ENCODE assay signal across 8 cellular contexts in genomic region chr17:58007781-58008706, GRCh38. TPM values are rescaled to one million over a fixed set of nuclear protein-coding genes. Genes with fewer than 3 reads are reported as not detected.
DNase-seq lines count a peak whose midpoint lies in the region; ATAC-seq, FAIRE-seq and TF ChIP-seq lines count a peak whose summit lies in the region.

No MANE protein-coding gene starts in this region.

- no peak; the same call in 1 of the 2 replicates for TF ChIP-seq POLR2A in A549 (IDR thresholded peaks at IDR 0.05; ENCODE audit: low read length)

- peaks cover 20% of the 10 kb centered on the region for H3K4me1 Mint-ChIP-seq in activated T-helper 17 cell treated with anti-CD3 and anti-CD28 coated beads, Interleukin-2, amount 50 U/mL, for 72 hours

- H3K4me2 ChIP-seq in A549 = peak overlapping the region; percentile 74

- CTCF ChIA-PET in A549 (lab: Yijun Ruan, JAX) = interaction anchor here (0.7 to 26.3 kb wide), 10 partner anchors 8 to 136 kb away, joined by 3 to 1377 read pairs (median 8); partner anchors contain the start of gene MRPS23

- H3K9me3 ChIP-seq in A549 (no peaks in the 10 kb centered on the region), iPS-15b (ENCODE audit: control insufficient read depth, insufficient read depth, low read length) (no peaks in the 10 kb centered on the region), subcutaneous abdominal adipose tissue (ENCODE audit: control insufficient read depth in 5 of 5, low read length in 5 of 5) (no peaks in the 10 kb centered on the region)

- H3K36me3 ChIP-seq in iPS-15b (ENCODE audit: control insufficient read depth, insufficient read depth, low read length) (peaks cover 23% of the 10 kb centered on the region), subcutaneous abdominal adipose tissue (ENCODE audit: control insufficient read depth in 5 of 5, insufficient read depth in 5 of 5, low read length in 5 of 5) (peaks cover 19 to 28% (median 24%) of the 10 kb centered on the region in 5 donors)

- H3K27me3 ChIP-seq in iPS-15b (ENCODE audit: control insufficient read depth, insufficient read depth, low read length) = no peaks in the 10 kb centered on the region
- no peaks in the 10 kb centered on the region for H3K27me3 ChIP-seq in subcutaneous abdominal adipose tissue (ENCODE audit: control insufficient read depth in 5 of 5, insufficient read depth in 4 of 5, low read length in 5 of 5)

- POLR2A ChIA-PET in A549 (lab: Yijun Ruan, JAX) = interaction anchor here (0.6 to 3.9 kb wide), 20 partner anchors 10 to 921 kb away, joined by 3 to 86 read pairs (median 6); partner anchors contain the start of genes DYNLL2, MRPS23 and VEZF1

- TF ChIP-seq CTCF in A549 (IDR thresholded peaks at IDR 0.05) = no peak

- DNase-seq in A549 (ENCODE audit: low read depth in 1 of 2, low spot score in 1 of 2) (no peak), cortex of kidney (lab: John Stamatoyannopoulos, UW) (no peak), KG1 (lab: John Stamatoyannopoulos, UW) (no peak)

- H3K9me3 Mint-ChIP-seq in activated T-helper 17 cell treated with anti-CD3 and anti-CD28 coated beads, Interleukin-2, amount 50 U/mL, for 72 hours = no peaks in the 10 kb centered on the region

- H3K27ac ChIP-seq in A549 = peak overlapping the region; percentile 95 to 97
- H3K27ac ChIP-seq in subcutaneous abdominal adipose tissue (ENCODE audit: low read depth, low read length) = peak overlapping the region; percentile 99

- H3K4me3 Mint-ChIP-seq in activated T-helper 17 cell treated with anti-CD3 and anti-CD28 coated beads, Interleukin-2, amount 50 U/mL, for 72 hours = peak overlapping the region; percentile 100

- ATAC-seq in A549 = peak; percentile 57 to 63
- peak; percentile 34 for ATAC-seq in GM18909 (IDR thresholded peaks at IDR 0.05; ENCODE audit: poor library complexity, unreplicated experiment)
- ATAC-seq in HG03139 (IDR thresholded peaks at IDR 0.05; ENCODE audit: unreplicated experiment) = peak; percentile 7
- peak; percentile 33 for ATAC-seq in activated T-helper 17 cell treated with anti-CD3 and anti-CD28 coated beads, Interleukin-2, amount 50 U/mL, for 72 hours (replicated peaks)

- peaks cover 30% of the 10 kb centered on the region for H3K4me1 ChIP-seq in A549
- H3K4me1 ChIP-seq in iPS-15b (ENCODE audit: control insufficient read depth, insufficient read depth, low read length) = peaks cover 13% of the 10 kb centered on the region
- H3K4me1 ChIP-seq in subcutaneous abdominal adipose tissue (ENCODE audit: control insufficient read depth in 5 of 5, insufficient read depth in 5 of 5, low read length in 5 of 5) = peaks cover 4 to 36% (median 33%) of the 10 kb centered on the region in 5 donors

- TF ChIP-seq RAD21 in A549 (conservative IDR thresholded peaks at IDR 0.05 in 1 of 2, IDR thresholded peaks at IDR 0.05 in 1 of 2) = peak; percentile 8 to 39; a peak in 2 of 5 replicates

- H3K4me3 ChIP-seq in A549 = peak overlapping the region; percentile 71
- H3K4me3 ChIP-seq in iPS-15b (ENCODE audit: low read depth, low read length) = peak overlapping the region; percentile 98
- peak overlapping the region; percentile 80 to 100 (median 99) for H3K4me3 ChIP-seq in subcutaneous abdominal adipose tissue (ENCODE audit: low read depth in 1 of 5, low read length in 5 of 5)

- no peak for TF ChIP-seq EP300 in A549 (IDR thresholded peaks at IDR 0.05)

- no peaks in the 10 kb centered on the region for H3K27me3 Mint-ChIP-seq in activated T-helper 17 cell treated with anti-CD3 and anti-CD28 coated beads, Interleukin-2, amount 50 U/mL, for 72 hours

- H3K36me3 Mint-ChIP-seq in activated T-helper 17 cell treated with anti-CD3 and anti-CD28 coated beads, Interleukin-2, amount 50 U/mL, for 72 hours (ENCODE audit: low read depth) = peaks cover 52% of the 10 kb centered on the region

- FAIRE-seq in A549 (lab: Jason Lieb, UNC) = no peak

- 30% methylated on average over 47 of the region's 47 CpGs for WGBS in A549 (ENCODE audit: missing lambda C conversion rate)

- peak overlapping the region; percentile 68 for H3K9ac ChIP-seq in iPS-15b (ENCODE audit: low read depth, low read length)
- peak overlapping the region; percentile 33 to 100 (median 91) for H3K9ac ChIP-seq in subcutaneous abdominal adipose tissue (ENCODE audit: low read length in 5 of 5)

- H3K27ac Mint-ChIP-seq in activated T-helper 17 cell treated with anti-CD3 and anti-CD28 coated beads, Interleukin-2, amount 50 U/mL, for 72 hours = peak overlapping the region; percentile 100

TF ChIP-seq in A549, 52 proteins besides CTCF, POLR2A, EP300 and RAD21 (continues in another document):
- TF ChIP-seq MYC (IDR thresholded peaks at IDR 0.05; ENCODE audit: borderline replicate concordance, low read length) (peak; percentile 61; the same call in 1 of the 2 replicates), HDAC2 (IDR thresholded peaks at IDR 0.05) (no peak), EHF (CRISPR knock-in tag; IDR thresholded peaks at IDR 0.05) (no peak), MAX (IDR thresholded peaks at IDR 0.05) (peak; percentile 10; the same call in 1 of the 2 replicates), PBX3 (IDR thresholded peaks at IDR 0.05) (0 out of 2 replicates have a peak, but pooled peaks have one; percentile 41), ZNF302 (CRISPR knock-in tag; IDR thresholded peaks at IDR 0.05) (no peak), E2F6 (IDR thresholded peaks at IDR 0.05; ENCODE audit: borderline replicate concordance, low read depth) (no peak), NFE2L2 (conservative IDR thresholded peaks at IDR 0.05; ENCODE audit: low read length) (no peak), FOSB (CRISPR knock-in tag; IDR thresholded peaks at IDR 0.05) (no peak), BHLHE40 (IDR thresholded peaks at IDR 0.05; ENCODE audit: low read depth, low read length) (no peak), HES2 (IDR thresholded peaks at IDR 0.05) (no peak), RCOR1 (IDR thresholded peaks at IDR 0.05; ENCODE audit: low read depth, low read length) (no peak), CBX2 (IDR thresholded peaks at IDR 0.05; ENCODE audit: borderline replicate concordance, low read depth) (no peak), FOSL2 (IDR thresholded peaks at IDR 0.05) (no peak), FOSL2 (CRISPR knock-in tag; IDR thresholded peaks at IDR 0.05) (no peak), CEBPB (IDR thresholded peaks at IDR 0.05) (no peak)

RNA-seq across cellular contexts. Expression of gene SRSF1, which starts 1.0 kb away (rescaled TPM):
- polyA plus RNA-seq in A549 (2011; rRNA removed) (332 and 490 TPM in 2 replicates), A549 (2017; fragmentation: RNase III; extraction: RNeasy Plus Mini Kit Qiagen cat#74134 plus additional on column Dnase treatment) (364 to 399 TPM (median 368 TPM) in 3 replicates)
- 272 and 316 TPM in 2 replicates for polyA plus RNA-seq in A549 (2012; cell fraction: cytosol; rRNA removed)
- polyA plus RNA-seq in A549 (2012; cell fraction: nucleus; rRNA removed) = 597 and 706 TPM in 2 replicates
- polyA minus RNA-seq in A549 (2011; rRNA and poly(A)+ RNA removed) = 330 and 342 TPM in 2 replicates
- total RNA-seq in activated T-helper 17 cell treated with anti-CD3 and anti-CD28 coated beads, Interleukin-2, amount 50 U/mL, for 72 hours = 100 to 1,000 TPM; 276 to 391 TPM

RNA-seq across cellular contexts. Expression of gene VEZF1, which starts 20.0 kb away (rescaled TPM):
- polyA plus RNA-seq in A549 (2011; rRNA removed) (57.7 and 63.8 TPM in 2 replicates), A549 (2017; fragmentation: RNase III; extraction: RNeasy Plus Mini Kit Qiagen cat#74134 plus additional on column Dnase treatment) (48.1 to 55.5 TPM (median 50.3 TPM) in 3 replicates)
- 19.9 and 25.2 TPM in 2 replicates for polyA plus RNA-seq in A549 (2012; cell fraction: cytosol; rRNA removed)
- polyA plus RNA-seq in A549 (2012; cell fraction: nucleus; rRNA removed) = 12.5 and 13.7 TPM in 2 replicates
- 83.1 and 90.7 TPM in 2 replicates for polyA minus RNA-seq in A549 (2011; rRNA and poly(A)+ RNA removed)
- total RNA-seq in activated T-helper 17 cell treated with anti-CD3 and anti-CD28 coated beads, Interleukin-2, amount 50 U/mL, for 72 hours = 10 to 100 TPM; 21.4 to 29.6 TPM

RNA-seq across cellular contexts. Expression of gene CUEDC1, which starts 52.8 kb away (rescaled TPM):
- 44.3 and 54.8 TPM in 2 replicates for polyA plus RNA-seq in A549 (2011; rRNA removed)
- 47.9 and 48.0 TPM in 2 replicates for polyA plus RNA-seq in A549 (2012; cell fraction: cytosol; rRNA removed)
- polyA plus RNA-seq in A549 (2012; cell fraction: nucleus; rRNA removed) = 222 and 260 TPM in 2 replicates
- polyA plus RNA-seq in A549 (2017; fragmentation: RNase III; extraction: RNeasy Plus Mini Kit Qiagen cat#74134 plus additional on column Dnase treatment) = 70.7 to 103 TPM (median 90.6 TPM) in 3 replicates
- polyA minus RNA-seq in A549 (2011; rRNA and poly(A)+ RNA removed) = 20.1 and 41.6 TPM in 2 replicates
- under 1 TPM; 0.15 to 0.56 TPM for total RNA-seq in activated T-helper 17 cell treated with anti-CD3 and anti-CD28 coated beads, Interleukin-2, amount 50 U/mL, for 72 hours

Comparison
In these comparisons a context has a peak if more than half of its experiments do, and no peak if none do; other contexts are left out.
1. ATAC-seq: peak in every context shown above with its lines; median percentile 60 in A549; 34 in GM18909; 33 in activated T-helper 17 cell treated with anti-CD3 and anti-CD28 coated beads, Interleukin-2, amount 50 U/mL, for 72 hours; 7 in HG03139.